11 cellular contexts compared by ENCODE assay signal in genomic region chr3:16665282-16665741, GRCh38.
DNase-seq lines count a peak whose midpoint lies in the region; ATAC-seq, FAIRE-seq and TF ChIP-seq lines count a peak whose summit lies in the region.
"Had no signal": no experiment of that assay in that cellular context is flagged by ENCODE, and none has a peak within 500 bp of the region (broad histone marks: within the 10 kb centered on the region; RNA-seq: fewer than 3 reads in every experiment).

No MANE protein-coding gene starts in this region.

- H3K4me1 ChIP-seq in A549 (peaks cover 5% of the 10 kb centered on the region), PC-9 (replicated peaks; ENCODE audit: insufficient read depth) (peaks cover 19% of the 10 kb centered on the region)
- no peaks in the 10 kb centered on the region for H3K4me1 ChIP-seq in naive thymus-derived CD4-positive, alpha-beta T cell (ENCODE audit: control insufficient read depth in 2 of 2, insufficient read depth in 2 of 2, low read length in 2 of 2)

- H3K4me2 ChIP-seq in A549 (peak overlapping the region; percentile 55), PC-9 (peak overlapping the region; percentile 62)

- peaks cover 9% of the 10 kb centered on the region; the same call in 1 of the 2 replicates for H3F3A ChIP-seq in PC-9 (ENCODE audit: insufficient read depth, low read depth)

- no peaks in the 10 kb centered on the region for H3K27me3 ChIP-seq in PC-9 (ENCODE audit: insufficient read depth, low read depth)
- H3K27me3 ChIP-seq in naive thymus-derived CD4-positive, alpha-beta T cell (ENCODE audit: control insufficient read depth in 2 of 2, insufficient read depth in 2 of 2, low read length in 2 of 2), result no peaks in the 10 kb centered on the region

- H3K27ac ChIP-seq in A549 (no peak overlapping the region), PC-9 (peak overlapping the region; percentile 67)
- H3K27ac ChIP-seq in naive thymus-derived CD4-positive, alpha-beta T cell (ENCODE audit: low read depth, low read length), result no peak overlapping the region

- no peaks in the 10 kb centered on the region for H3K9me2 ChIP-seq in PC-9 (ENCODE audit: insufficient read depth)

- 24% methylated on average over 6 of the region's 6 CpGs for WGBS in A549 (ENCODE audit: missing lambda C conversion rate)

- no peak overlapping the region for H3K4me3 Mint-ChIP-seq in naive thymus-derived CD4-positive, alpha-beta T cell
- H3K4me3 Mint-ChIP-seq: central memory CD8-positive, alpha-beta T cell had no signal

- no peak for FAIRE-seq in A549 (lab: Jason Lieb, UNC)

- H3K79me2 ChIP-seq in PC-9 (ENCODE audit: low read depth), result no peaks in the 10 kb centered on the region

- POLR2A ChIA-PET in A549 (lab: Yijun Ruan, JAX) (no interaction called here), PC-9 (lab: Charles Lee; ENCODE audit: unreplicated experiment) (interaction anchor here (0.6 to 0.7 kb wide), 2 partner anchors 12 to 64 kb away, joined by 3 read pairs; no protein-coding TSS in a partner anchor)
- POLR2A ChIA-PET in naive thymus-derived CD4-positive, alpha-beta T cell (lab: Charles Lee), result no interaction called here

- H3K9me3 Mint-ChIP-seq in naive thymus-derived CD4-positive, alpha-beta T cell, result peaks cover 0 to 17% (median 6%) of the 10 kb centered on the region in 11 donors

- peaks cover 0 to 6% (median 4%) of the 10 kb centered on the region in 5 donors for H3K36me3 Mint-ChIP-seq in naive thymus-derived CD4-positive, alpha-beta T cell

- CTCF ChIA-PET in A549 (lab: Yijun Ruan, JAX), result interaction anchor here (0.6 to 1.2 kb wide), 2 partner anchors 32 to 43 kb away, joined by 3 read pairs; no protein-coding TSS in a partner anchor
- CTCF ChIA-PET in PC-9 (lab: Charles Lee), result interaction anchor here (0.7 kb wide), 2 partner anchors 16 to 88 kb away, joined by 4 to 12 read pairs; no protein-coding TSS in a partner anchor
- CTCF ChIA-PET in naive thymus-derived CD4-positive, alpha-beta T cell (lab: Charles Lee), result interaction anchor here (0.9 kb wide), 1 partner anchor 14 kb away, joined by 4 read pairs; no protein-coding TSS in a partner anchor

- no peaks in the 10 kb centered on the region for H3K4me1 Mint-ChIP-seq in naive thymus-derived CD4-positive, alpha-beta T cell

- intact Hi-C loops in PC-9 (cut with micrococcal nuclease; ENCODE audit: unreplicated experiment), result no loop called here
- intact Hi-C loops in naive thymus-derived CD4-positive, alpha-beta T cell (cut with micrococcal nuclease), result no loop called here

- H3K27me3 Mint-ChIP-seq in naive thymus-derived CD4-positive, alpha-beta T cell, result peaks cover 0 to 25% (median 11%) of the 10 kb centered on the region in 5 donors
- H3K27me3 Mint-ChIP-seq: progenitor cell of endocrine pancreas had no signal

- DNase-seq in A549 (ENCODE audit: low read depth in 1 of 2, low spot score in 1 of 2), result peak; percentile 6 to 26
- DNase-seq in PC-9, result peak; percentile 34 to 87
- peak; percentile 1 for DNase-seq in glomerular visceral epithelial cell (ENCODE audit: extremely low spot score)
- DNase-seq in stimulated activated naive CD4-positive, alpha-beta T cell (lab: John Stamatoyannopoulos, UW), result no peak
- no peak for DNase-seq in naive thymus-derived CD4-positive, alpha-beta T cell
- DNase-seq in ureter (ENCODE audit: low spot score), result no peak
- DNase-seq: NCI-H1436 had no signal

- H2AFZ ChIP-seq in PC-9, result peak overlapping the region; percentile 44

- no peak for TF ChIP-seq RAD21 in A549 (conservative IDR thresholded peaks at IDR 0.05 in 1 of 2, IDR thresholded peaks at IDR 0.05 in 1 of 2)

- no peak for TF ChIP-seq POLR2A in A549 (IDR thresholded peaks at IDR 0.05; ENCODE audit: low read length)

- no TSS peak for BruUV-seq in PC-9 (replicated peaks; lab: Mats Ljungman, UMichigan)

- H3K36me3 ChIP-seq in PC-9 (ENCODE audit: low read depth), result no peaks in the 10 kb centered on the region
- H3K36me3 ChIP-seq in naive thymus-derived CD4-positive, alpha-beta T cell (ENCODE audit: control insufficient read depth in 2 of 3, insufficient read depth in 3 of 3, low read length in 3 of 3), result no peaks in the 10 kb centered on the region

- no peak overlapping the region for H3K4me3 ChIP-seq in A549
- H3K4me3 ChIP-seq in PC-9, result peak overlapping the region; percentile 0; the same call in 1 of the 2 replicates
- H3K4me3 ChIP-seq in naive thymus-derived CD4-positive, alpha-beta T cell (ENCODE audit: low read length), result no peak overlapping the region

- H3K9me3 ChIP-seq in A549 (no peaks in the 10 kb centered on the region), PC-9 (ENCODE audit: insufficient read depth, low read depth) (peaks cover 3% of the 10 kb centered on the region; the same call in 1 of the 2 replicates)
- no peaks in the 10 kb centered on the region for H3K9me3 ChIP-seq in naive thymus-derived CD4-positive, alpha-beta T cell (ENCODE audit: control insufficient read depth in 2 of 3, low read length in 3 of 3)

- TF ChIP-seq EP300 in A549 (IDR thresholded peaks at IDR 0.05), result no peak

- no peak overlapping the region for H3K27ac Mint-ChIP-seq in naive thymus-derived CD4-positive, alpha-beta T cell
- H3K27ac Mint-ChIP-seq: progenitor cell of endocrine pancreas had no signal

- TF ChIP-seq CTCF in A549 (IDR thresholded peaks at IDR 0.05) (no peak), PC-9 (conservative IDR thresholded peaks at IDR 0.05) (no peak)

- no peaks in the 10 kb centered on the region for H4K20me1 ChIP-seq in PC-9 (ENCODE audit: insufficient read depth)

- ATAC-seq in A549, result peak; percentile 55 to 64; a peak in 5 of 6 replicates
- ATAC-seq in GM21381 (IDR thresholded peaks at IDR 0.05; ENCODE audit: unreplicated experiment), result peak; percentile 48
- ATAC-seq in GM19395 (IDR thresholded peaks at IDR 0.05; ENCODE audit: unreplicated experiment), result no peak
- ATAC-seq in naive thymus-derived CD4-positive, alpha-beta T cell, result no peak

TF ChIP-seq in A549, 52 proteins besides CTCF, POLR2A, EP300 and RAD21 (continues in another document):
- TF ChIP-seq CHD2 (IDR thresholded peaks at IDR 0.05; ENCODE audit: low read length, partially characterized antibody), result no peak
- TF ChIP-seq ZFP36 (IDR thresholded peaks at IDR 0.05; ENCODE audit: borderline replicate concordance, partially characterized antibody), result no peak
- no peak for TF ChIP-seq RCOR1 (IDR thresholded peaks at IDR 0.05; ENCODE audit: low read depth, low read length)
- TF ChIP-seq TFCP2L1 (CRISPR knock-in tag; IDR thresholded peaks at IDR 0.05), result no peak
- TF ChIP-seq REST (IDR thresholded peaks at IDR 0.05), result no peak
- TF ChIP-seq HES2 (IDR thresholded peaks at IDR 0.05), result no peak
- no peak for TF ChIP-seq HDAC2 (IDR thresholded peaks at IDR 0.05)
- no peak for TF ChIP-seq BHLHE40 (IDR thresholded peaks at IDR 0.05; ENCODE audit: low read depth, low read length)
- no peak for TF ChIP-seq BCL3 (IDR thresholded peaks at IDR 0.05)
- no peak for TF ChIP-seq NPAS2 (CRISPR knock-in tag; IDR thresholded peaks at IDR 0.05; ENCODE audit: borderline replicate concordance)
- no peak for TF ChIP-seq MAX (IDR thresholded peaks at IDR 0.05)
- TF ChIP-seq GATA3 (IDR thresholded peaks at IDR 0.05; ENCODE audit: borderline replicate concordance), result no peak
- no peak for TF ChIP-seq CHD4 (IDR thresholded peaks at IDR 0.05; ENCODE audit: borderline replicate concordance)
- TF ChIP-seq MYC (IDR thresholded peaks at IDR 0.05; ENCODE audit: borderline replicate concordance, low read length), result no peak

Comparison
In these comparisons a context has a peak if more than half of its experiments do, and no peak if none do; other contexts are left out.
1. ATAC-seq: peak in A549 (2 of 2) and GM21381 (single experiment); none in GM19395 (single experiment) and naive thymus-derived CD4-positive, alpha-beta T cell (single experiment).
2. DNase-seq: peak in A549 (2 of 2), PC-9 (2 of 2) and glomerular visceral epithelial cell (single experiment); none in stimulated activated naive CD4-positive, alpha-beta T cell (0 of 6), naive thymus-derived CD4-positive, alpha-beta T cell (0 of 9) and ureter (single experiment).